Comparison of ENCODE assay signal across 27 cellular contexts in genomic region chr6:971981-972640, GRCh38.
DNase-seq lines count a peak whose midpoint lies in the region; TF ChIP-seq lines count a peak whose summit lies in the region.
"Had no signal": no experiment of that assay in that cellular context is flagged by ENCODE, and none has a peak within 500 bp of the region (broad histone marks: within the 10 kb centered on the region; RNA-seq: fewer than 3 reads in every experiment).

No MANE protein-coding gene starts in this region.

- H3K4me2 ChIP-seq in GM23248 (ENCODE audit: unreplicated experiment) = no peak overlapping the region
- H3K4me2 ChIP-seq: SK-N-SH had no signal

- no peaks in the 10 kb centered on the region for H3K9me2 ChIP-seq in GM23248 (ENCODE audit: insufficient read depth)
- H3K9me2 ChIP-seq: SK-N-SH had no signal

- no peak overlapping the region for H3K27ac ChIP-seq in GM23248
- H3K27ac ChIP-seq in testis = no peak overlapping the region
- H3K27ac ChIP-seq: ascending aorta, RWPE1 had no signal

- H4K20me1 ChIP-seq in GM23248 (ENCODE audit: insufficient read depth) = no peaks in the 10 kb centered on the region

- H3K27ac Mint-ChIP-seq in activated T-helper 2 cell treated with anti-CD3 and anti-CD28 coated beads, Interferon-gamma antibody, Interleukin-2, Interleukin-4, amounts not matched to agents 10 μg/mL and 5 μg/mL and 100 μg/mL, durations not matched to agents 14 hours and 24 hours and 36 hours = no peak overlapping the region
- no peak overlapping the region for H3K27ac Mint-ChIP-seq in activated T-helper 1 cell treated with anti-CD3 and anti-CD28 coated beads, Interleukin-12 subunit alpha, Interleukin-12 subunit beta, Interleukin-2, Interleukin-4 antibody, amounts not matched to agents 30 ng/mL and 10 ng/mL and 1 ng/mL, durations not matched to agents 14 hours and 24 hours and 36 hours
- H3K27ac Mint-ChIP-seq: activated CD8-positive, alpha-beta memory T cell treated with anti-CD3 and anti-CD28 coated beads, Interleukin-2, amount 10 ng/mL, durations not matched to agents 7 days and 5 days; activated naive CD8-positive, alpha-beta T cell; CD4-positive, alpha-beta memory T cell; naive thymus-derived CD8-positive, alpha-beta T cell had no signal

- H3K79me2 ChIP-seq in GM23248 (ENCODE audit: insufficient read depth) = no peaks in the 10 kb centered on the region

- 37 to 41% methylated on average over 17 of the region's 17 CpGs for WGBS in GM23248 (ENCODE audit: low coverage in 1 of 2, low lambda C conversion rate in 2 of 2, missing lambda C conversion rate in 2 of 2), 2 experiments
- whole genome bisulfite sequencing in testis, 2 donors = 82 to 88% methylated on average over 16 to 17 of the region's 17 CpGs

- H3K4me1 Mint-ChIP-seq in activated T-helper 2 cell treated with anti-CD3 and anti-CD28 coated beads, Interferon-gamma antibody, Interleukin-2, Interleukin-4, amounts not matched to agents 10 μg/mL and 5 μg/mL and 100 μg/mL, durations not matched to agents 14 hours and 24 hours and 36 hours (ENCODE audit: low read depth) = no peaks in the 10 kb centered on the region
- no peaks in the 10 kb centered on the region for H3K4me1 Mint-ChIP-seq in activated T-helper 1 cell treated with anti-CD3 and anti-CD28 coated beads, Interleukin-12 subunit alpha, Interleukin-12 subunit beta, Interleukin-2, Interleukin-4 antibody, amounts not matched to agents 30 ng/mL and 10 ng/mL and 1 ng/mL, durations not matched to agents 14 hours and 24 hours and 36 hours (ENCODE audit: low read depth)
- H3K4me1 Mint-ChIP-seq: activated CD8-positive, alpha-beta memory T cell treated with anti-CD3 and anti-CD28 coated beads, Interleukin-2, amount 10 ng/mL, durations not matched to agents 7 days and 5 days; CD4-positive, alpha-beta memory T cell; central memory CD8-positive, alpha-beta T cell; naive thymus-derived CD8-positive, alpha-beta T cell had no signal

- in situ Hi-C loops in GM23248 (cut with MboI) = no loop called here

- H3K4me3 ChIP-seq in AG10803 (ENCODE audit: low read length) (0 out of 2 replicates have a peak overlapping the region, but pooled peaks have one; percentile 2), GM23248 (no peak overlapping the region), testis (no peak overlapping the region)
- H3K4me3 ChIP-seq: ascending aorta, HAP-1, skin epidermis had no signal

- H3K27me3 Mint-ChIP-seq in activated T-helper 2 cell treated with anti-CD3 and anti-CD28 coated beads, Interferon-gamma antibody, Interleukin-2, Interleukin-4, amounts not matched to agents 10 μg/mL and 5 μg/mL and 100 μg/mL, durations not matched to agents 14 hours and 24 hours and 36 hours (ENCODE audit: low read depth) = no peaks in the 10 kb centered on the region
- no peaks in the 10 kb centered on the region for H3K27me3 Mint-ChIP-seq in activated T-helper 1 cell treated with anti-CD3 and anti-CD28 coated beads, Interleukin-12 subunit alpha, Interleukin-12 subunit beta, Interleukin-2, Interleukin-4 antibody, amounts not matched to agents 30 ng/mL and 10 ng/mL and 1 ng/mL, durations not matched to agents 14 hours and 24 hours and 36 hours (ENCODE audit: insufficient read depth)

- no peak overlapping the region for H3K4me3 Mint-ChIP-seq in activated T-helper 2 cell treated with anti-CD3 and anti-CD28 coated beads, Interferon-gamma antibody, Interleukin-2, Interleukin-4, amounts not matched to agents 10 μg/mL and 5 μg/mL and 100 μg/mL, durations not matched to agents 14 hours and 24 hours and 36 hours (ENCODE audit: low read depth)
- no peak overlapping the region for H3K4me3 Mint-ChIP-seq in activated T-helper 1 cell treated with anti-CD3 and anti-CD28 coated beads, Interleukin-12 subunit alpha, Interleukin-12 subunit beta, Interleukin-2, Interleukin-4 antibody, amounts not matched to agents 30 ng/mL and 10 ng/mL and 1 ng/mL, durations not matched to agents 14 hours and 24 hours and 36 hours
- H3K4me3 Mint-ChIP-seq: activated CD8-positive, alpha-beta memory T cell treated with anti-CD3 and anti-CD28 coated beads, Interleukin-2, amount 10 ng/mL, durations not matched to agents 7 days and 5 days; activated naive CD8-positive, alpha-beta T cell; CD4-positive, alpha-beta memory T cell; central memory CD8-positive, alpha-beta T cell; naive thymus-derived CD8-positive, alpha-beta T cell had no signal

- H3K27me3 ChIP-seq in GM23248 (replicated peaks; ENCODE audit: insufficient read depth) = no peaks in the 10 kb centered on the region; the same call in 1 of the 2 replicates
- no peaks in the 10 kb centered on the region for H3K27me3 ChIP-seq in testis
- H3K27me3 ChIP-seq: ascending aorta had no signal

- H3K4me1 ChIP-seq in GM23248 (ENCODE audit: insufficient read depth) = no peaks in the 10 kb centered on the region
- no peaks in the 10 kb centered on the region for H3K4me1 ChIP-seq in testis
- H3K4me1 ChIP-seq: ascending aorta, HAP-1 had no signal

- no peaks in the 10 kb centered on the region for H3K36me3 Mint-ChIP-seq in activated T-helper 2 cell treated with anti-CD3 and anti-CD28 coated beads, Interferon-gamma antibody, Interleukin-2, Interleukin-4, amounts not matched to agents 10 μg/mL and 5 μg/mL and 100 μg/mL, durations not matched to agents 14 hours and 24 hours and 36 hours (ENCODE audit: low read depth)
- no peaks in the 10 kb centered on the region for H3K36me3 Mint-ChIP-seq in activated T-helper 1 cell treated with anti-CD3 and anti-CD28 coated beads, Interleukin-12 subunit alpha, Interleukin-12 subunit beta, Interleukin-2, Interleukin-4 antibody, amounts not matched to agents 30 ng/mL and 10 ng/mL and 1 ng/mL, durations not matched to agents 14 hours and 24 hours and 36 hours (ENCODE audit: low read depth)
- H3K36me3 Mint-ChIP-seq: activated CD8-positive, alpha-beta memory T cell treated with anti-CD3 and anti-CD28 coated beads, Interleukin-2, amount 10 ng/mL, durations not matched to agents 7 days and 5 days; activated naive CD8-positive, alpha-beta T cell; CD4-positive, alpha-beta memory T cell had no signal

- H3K9me3 Mint-ChIP-seq in activated T-helper 2 cell treated with anti-CD3 and anti-CD28 coated beads, Interferon-gamma antibody, Interleukin-2, Interleukin-4, amounts not matched to agents 10 μg/mL and 5 μg/mL and 100 μg/mL, durations not matched to agents 14 hours and 24 hours and 36 hours = peaks cover 4% of the 10 kb centered on the region
- peaks cover 7% of the 10 kb centered on the region for H3K9me3 Mint-ChIP-seq in activated T-helper 1 cell treated with anti-CD3 and anti-CD28 coated beads, Interleukin-12 subunit alpha, Interleukin-12 subunit beta, Interleukin-2, Interleukin-4 antibody, amounts not matched to agents 30 ng/mL and 10 ng/mL and 1 ng/mL, durations not matched to agents 14 hours and 24 hours and 36 hours

- H3F3A ChIP-seq in GM23248 (ENCODE audit: insufficient read depth) = no peaks in the 10 kb centered on the region

- H2AFZ ChIP-seq in GM23248 = no peak overlapping the region

- no peaks in the 10 kb centered on the region for H3K9me3 ChIP-seq in GM23248 (ENCODE audit: low read depth)
- H3K9me3 ChIP-seq in testis = no peaks in the 10 kb centered on the region
- H3K9me3 ChIP-seq: HAP-1, SK-N-SH had no signal

- intact Hi-C loops in activated T-helper 2 cell treated with anti-CD3 and anti-CD28 coated beads, Interferon-gamma antibody, Interleukin-2, Interleukin-4, amounts not matched to agents 10 μg/mL and 5 μg/mL and 100 μg/mL, durations not matched to agents 14 hours and 24 hours and 36 hours (cut with micrococcal nuclease) = no loop called here
- intact Hi-C loops in testis (cut with DNase I; ENCODE audit: low total_unique reads) = no loop called here
- intact Hi-C loops in activated T-helper 1 cell treated with anti-CD3 and anti-CD28 coated beads, Interleukin-12 subunit alpha, Interleukin-12 subunit beta, Interleukin-2, Interleukin-4 antibody, amounts not matched to agents 30 ng/mL and 10 ng/mL and 1 ng/mL, durations not matched to agents 14 hours and 24 hours and 36 hours (cut with micrococcal nuclease) = no loop called here

- TF ChIP-seq CTCF in AG10803 (conservative IDR thresholded peaks at IDR 0.05; ENCODE audit: low read length) = no peak
- no peak for TF ChIP-seq CTCF in testis (IDR thresholded peaks at IDR 0.05)

- no peak for TF ChIP-seq POLR2A in testis (IDR thresholded peaks at IDR 0.05)

- no peak overlapping the region for H3K9ac ChIP-seq in GM23248
- H3K9ac ChIP-seq: SK-N-SH had no signal

- H3K36me3 ChIP-seq in GM23248 (ENCODE audit: low read depth) = no peaks in the 10 kb centered on the region
- no peaks in the 10 kb centered on the region for H3K36me3 ChIP-seq in testis (ENCODE audit: low read depth, missing control alignments)
- H3K36me3 ChIP-seq: ascending aorta, HAP-1 had no signal

- DNase-seq in AG10803 (ENCODE audit: low read depth) (peak; percentile 92), GM23248 (peak; percentile 55), T1000 (lab: John Stamatoyannopoulos, UW) (peak; percentile 10), fibroblast of peridontal ligament (ENCODE audit: extremely low read depth) (peak; percentile 90), testis (no peak)
- DNase-seq in activated naive CD4-positive, alpha-beta T cell (lab: John Stamatoyannopoulos, UW) = no peak
- DNase-seq in activated T-helper 2 cell treated with anti-CD3 and anti-CD28 coated beads, Interferon-gamma antibody, Interleukin-2, Interleukin-4, amounts not matched to agents 10 μg/mL and 5 μg/mL and 100 μg/mL, durations not matched to agents 14 hours and 24 hours and 36 hours (ENCODE audit: low spot score) = no peak
- no peak for DNase-seq in activated T-helper 1 cell treated with anti-CD3 and anti-CD28 coated beads, Interleukin-12 subunit alpha, Interleukin-12 subunit beta, Interleukin-2, Interleukin-4 antibody, amounts not matched to agents 30 ng/mL and 10 ng/mL and 1 ng/mL, durations not matched to agents 14 hours and 24 hours and 36 hours (ENCODE audit: low spot score)
- DNase-seq: ACHN; activated CD4-positive, alpha-beta T cell treated with anti-CD3 and anti-CD28 coated beads, Interleukin-2, amount 50 U/mL, for 1 hour; activated CD8-positive, alpha-beta memory T cell treated with anti-CD3 and anti-CD28 coated beads, Interleukin-2, amount 10 ng/mL, durations not matched to agents 7 days and 5 days; CD4-positive, alpha-beta memory T cell; naive thymus-derived CD8-positive, alpha-beta T cell; NCI-H1105 treated with DMSO at 0.1 percent for 48 hours; NCI-H2081; NCI-H226; NCI-H748 treated with DMSO at 0.1 percent for 48 hours; occipital lobe; SK-N-SH; stimulated activated CD4-positive, alpha-beta T cell treated with anti-CD3 and anti-CD28 coated beads, Interleukin-2, amount 100 ng/mL, for 24 hours; T-helper 2 cell had no signal

Comparison
In these comparisons a context has a peak if more than half of its experiments do, and no peak if none do; other contexts are left out.
1. DNase-seq: peak in AG10803 (single experiment), GM23248 (single experiment), T1000 (single experiment) and fibroblast of peridontal ligament (single experiment); none in activated naive CD4-positive, alpha-beta T cell (0 of 4), activated T-helper 2 cell treated with anti-CD3 and anti-CD28 coated beads, Interferon-gamma antibody, Interleukin-2, Interleukin-4, amounts not matched to agents 10 μg/mL and 5 μg/mL and 100 μg/mL, durations not matched to agents 14 hours and 24 hours and 36 hours (single experiment), testis (single experiment) and activated T-helper 1 cell treated with anti-CD3 and anti-CD28 coated beads, Interleukin-12 subunit alpha, Interleukin-12 subunit beta, Interleukin-2, Interleukin-4 antibody, amounts not matched to agents 30 ng/mL and 10 ng/mL and 1 ng/mL, durations not matched to agents 14 hours and 24 hours and 36 hours (single experiment).